31 cellular contexts compared by ENCODE assay signal in the genomic region with DNA sequence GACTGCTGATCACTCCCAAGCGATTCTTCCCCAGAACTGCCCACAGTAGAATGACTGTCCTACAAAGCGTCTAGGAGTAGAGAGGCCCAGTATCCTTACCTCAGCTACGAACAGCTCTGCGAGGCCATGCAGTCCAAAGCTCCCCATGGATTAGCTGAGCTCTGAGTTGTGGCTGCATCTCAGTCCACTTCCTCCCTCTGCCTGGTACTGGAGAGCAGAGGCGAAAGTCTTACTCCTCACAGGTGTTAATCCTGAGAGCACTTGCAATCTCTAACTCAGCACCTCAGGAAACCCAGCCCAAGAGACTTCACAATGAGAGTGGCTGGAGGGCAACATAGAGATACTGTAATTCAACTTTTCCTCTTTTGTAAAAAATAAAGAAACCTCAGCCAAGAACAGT.
"Had no signal": no experiment of that assay in that cellular context is flagged by ENCODE, and none has a peak within 500 bp of the region (broad histone marks: within the 10 kb centered on the region; RNA-seq: fewer than 3 reads in every experiment).

No MANE protein-coding gene starts in this region.

- H3K4me3 ChIP-seq: body of pancreas, breast epithelium, SJSA1 had no signal

- H3K27ac ChIP-seq: body of pancreas, breast epithelium, SJSA1 had no signal

- DNase-seq: activated CD4-positive, alpha-beta memory T cell treated with anti-CD3 and anti-CD28 coated beads, Interleukin-2, amount 10 ng/mL, durations not matched to agents 7 days and 5 days; activated CD4-positive, alpha-beta T cell treated with anti-CD3 and anti-CD28 coated beads for 1 hour; activated CD4-positive, alpha-beta T cell treated with anti-CD3 and anti-CD28 coated beads for 48 hours; activated CD4-positive, CD25-positive, alpha-beta regulatory T cell; activated CD8-positive, alpha-beta memory T cell treated with anti-CD3 and anti-CD28 coated beads for 24 hours; activated CD8-positive, alpha-beta memory T cell treated with anti-CD3 and anti-CD28 coated beads, Interleukin-2, amount 10 ng/mL, durations not matched to agents 7 days and 5 days; activated CD8-positive, alpha-beta memory T cell treated with anti-CD3 and anti-CD28 coated beads, Interleukin-2, amount 50 U/mL, for 48 hours; activated effector memory CD4-positive, alpha-beta T cell treated with anti-CD3 and anti-CD28 coated beads, Interleukin-2, amount 50 U/mL, for 16 hours; activated naive CD4-positive, alpha-beta T cell; activated naive CD8-positive, alpha-beta T cell treated with anti-CD3 and anti-CD28 coated beads, Interleukin-2, amount 10 ng/mL, durations not matched to agents 7 days and 5 days; activated T-cell treated with anti-CD3 and anti-CD28 coated beads, Interleukin-2, amount 50 U/mL, for 72 hours; body of pancreas; Kasumi-1; KG1; NCI-H1092 treated with DMSO at 0.1 percent for 48 hours; NCI-H1417; NCI-H146; NCI-H187; NCI-H2081; NCI-H2171 treated with DMSO at 0.1 percent for 48 hours; NCI-H2227 treated with DMSO at 0.1 percent for 48 hours; NCI-H446; NCI-H524; NCI-H69; NCI-H82; SHP77 treated with DMSO at 0.1 percent for 48 hours; SK-N-SH had no signal

- H3K9me2 ChIP-seq: SK-N-SH had no signal

- ATAC-seq: activated CD8-positive, alpha-beta memory T cell treated with anti-CD3 and anti-CD28 coated beads, Interleukin-2, amount 10 ng/mL, durations not matched to agents 7 days and 5 days; activated T-cell treated with anti-CD3 and anti-CD28 coated beads, Interleukin-2, amount 50 U/mL, for 72 hours; activated T-helper 17 cell treated with anti-CD3 and anti-CD28 coated beads, Interleukin-2, amount 50 U/mL, for 72 hours; body of pancreas; Panc1 had no signal

- H3K36me3 ChIP-seq: breast epithelium, SJSA1 had no signal

- H3K9ac ChIP-seq: SK-N-SH had no signal

- H3K9me3 ChIP-seq: body of pancreas, breast epithelium, SJSA1, SK-N-SH had no signal

- H3K4me1 ChIP-seq: body of pancreas, breast epithelium, SJSA1 had no signal

- H3K27me3 ChIP-seq: body of pancreas, breast epithelium, SJSA1 had no signal

- H3K4me2 ChIP-seq: SK-N-SH had no signal
